9 cellular contexts compared by ENCODE assay signal in the genomic region with DNA sequence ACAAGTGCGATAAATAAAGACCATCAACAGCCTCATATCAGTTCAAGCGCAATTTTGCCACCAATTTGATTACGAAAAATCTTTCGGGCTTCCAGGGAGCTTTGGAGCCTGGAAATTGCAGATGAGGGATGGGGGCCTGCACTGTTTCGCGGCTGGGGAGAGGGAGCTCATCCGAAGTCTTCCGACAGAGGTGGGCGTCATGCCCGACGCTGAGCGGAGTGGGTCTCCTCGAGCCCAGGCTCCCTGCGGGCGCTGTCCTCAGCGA.
DNase-seq lines count a peak whose midpoint lies in the region; ATAC-seq and TF ChIP-seq lines count a peak whose summit lies in the region.
"Had no signal": no experiment of that assay in that cellular context is flagged by ENCODE, and none has a peak within 500 bp of the region (broad histone marks: within the 10 kb centered on the region; RNA-seq: fewer than 3 reads in every experiment).

No MANE protein-coding gene starts in this region.

- no peak for TF ChIP-seq POLR2A in heart left ventricle (IDR thresholded peaks at IDR 0.05)
- no peak for TF ChIP-seq POLR2A in transverse colon (IDR thresholded peaks at IDR 0.05)

- 33 to 65% (median 39%) methylated on average over 16 of the region's 16 CpGs for WGBS in heart left ventricle, 4 donors
- 39% methylated on average over 16 of the region's 16 CpGs; no CpG with 5 or more reads in 1 of the 2 donors for WGBS in transverse colon (ENCODE audit: low coverage in 1 of 2), 2 donors

- no peak for TF ChIP-seq EP300 in transverse colon (IDR thresholded peaks at IDR 0.05; ENCODE audit: low read depth)

- H3K36me3 ChIP-seq in heart left ventricle (peaks cover 0 to 2% (median 0%) of the 10 kb centered on the region in 9 donors), colonic mucosa (no peaks in the 10 kb centered on the region), muscle layer of duodenum (ENCODE audit: control insufficient read depth in 1 of 2, insufficient read depth in 2 of 2, low read length in 2 of 2) (no peaks in the 10 kb centered on the region), transverse colon (no peaks in the 10 kb centered on the region)

- peaks cover 0 to 45% (median 15%) of the 10 kb centered on the region in 9 donors for H3K27me3 ChIP-seq in heart left ventricle
- no peaks in the 10 kb centered on the region for H3K27me3 ChIP-seq in colonic mucosa
- H3K27me3 ChIP-seq in muscle layer of duodenum (ENCODE audit: low read depth, low read length) = peaks cover 17% of the 10 kb centered on the region
- H3K27me3 ChIP-seq in transverse colon = peaks cover 44% of the 10 kb centered on the region

- H3K9ac ChIP-seq in colonic mucosa (ENCODE audit: low read depth in 2 of 2, low read length in 2 of 2) = peak overlapping the region in 1 of 2 donors; percentile 60

- no peaks in the 10 kb centered on the region for H3K9me3 ChIP-seq in heart left ventricle
- H3K9me3 ChIP-seq in colonic mucosa = no peaks in the 10 kb centered on the region
- no peaks in the 10 kb centered on the region for H3K9me3 ChIP-seq in muscle layer of duodenum (ENCODE audit: control insufficient read depth in 1 of 2, low read length in 2 of 2)
- H3K9me3 ChIP-seq in transverse colon = no peaks in the 10 kb centered on the region

- H3K27ac ChIP-seq in heart left ventricle (peak overlapping the region in 4 of 12 donors; percentile 18 to 89 (median 44)), colonic mucosa (peak overlapping the region; percentile 60), muscle layer of duodenum (ENCODE audit: low read length) (no peak overlapping the region), transverse colon (peak overlapping the region in 3 of 4 donors; percentile 28 to 54 (median 53))

- peaks cover 0 to 66% (median 51%) of the 10 kb centered on the region in 12 donors for H3K4me1 ChIP-seq in heart left ventricle
- H3K4me1 ChIP-seq in colonic mucosa = peaks cover 8% of the 10 kb centered on the region
- peaks cover 4 to 60% of the 10 kb centered on the region in 2 donors for H3K4me1 ChIP-seq in muscle layer of duodenum (ENCODE audit: control insufficient read depth in 1 of 2, insufficient read depth in 2 of 2, low read length in 2 of 2)
- H3K4me1 ChIP-seq in transverse colon = peaks cover 40 to 68% (median 59%) of the 10 kb centered on the region in 4 donors

- TF ChIP-seq CTCF in heart left ventricle (IDR thresholded peaks at IDR 0.05) (no peak), colonic mucosa (IDR thresholded peaks at IDR 0.05) (no peak), transverse colon (IDR thresholded peaks at IDR 0.05) (no peak)

- intact Hi-C loops in heart left ventricle (cut with DNase I) (loop anchor here in 2 of 10 donors (5.0 to 10.0 kb wide), 2 partner anchors 67 to 184 kb away; no protein-coding TSS in a partner anchor), left ventricle myocardium superior (cut with micrococcal nuclease) (no loop called here), colonic mucosa (cut with DNase I) (no loop called here), transverse colon (cut with DNase I; ENCODE audit: low total_unique reads) (no loop called here)

- no peak for ATAC-seq in heart left ventricle
- ATAC-seq in left ventricle myocardium superior = no peak
- ATAC-seq in HG03108 (IDR thresholded peaks at IDR 0.05; ENCODE audit: unreplicated experiment) = no peak

- peak overlapping the region in 10 of 12 donors; percentile 0 to 65 (median 44) for H3K4me3 ChIP-seq in heart left ventricle
- peak overlapping the region; percentile 25 for H3K4me3 ChIP-seq in colonic mucosa
- H3K4me3 ChIP-seq in muscle layer of duodenum (ENCODE audit: low read depth in 1 of 2, low read length in 2 of 2) = peak overlapping the region; percentile 13 to 58
- H3K4me3 ChIP-seq in transverse colon = peak overlapping the region in 3 of 4 donors; percentile 4 to 41 (median 23)

- in situ Hi-C loops in transverse colon (cut with MboI; ENCODE audit: low pct_ligation_motif_present in 1 of 4, low pct_unique_long_range_greater_than_20kb in 1 of 4, low sequenced_read_pairs in 3 of 4) = no loop called here

- DNase-seq in heart left ventricle (no peak), left ventricle myocardium superior (no peak), colonic mucosa (no peak), transverse colon (no peak), NCI-H1105 treated with DMSO at 0.1 percent for 48 hours (lab: John Stamatoyannopoulos, UW) (no peak)
- no peak for DNase-seq in activated CD8-positive, alpha-beta memory T cell treated with anti-CD3 and anti-CD28 coated beads for 24 hours
- DNase-seq: activated naive CD4-positive, alpha-beta T cell had no signal
